Comparison of ENCODE assay signal across 11 cellular contexts in genomic region chr2:33785201-33786106, GRCh38.
DNase-seq lines count a peak whose midpoint lies in the region; ATAC-seq lines count a peak whose summit lies in the region.
"Had no signal": no experiment of that assay in that cellular context is flagged by ENCODE, and none has a peak within 500 bp of the region (broad histone marks: within the 10 kb centered on the region; RNA-seq: fewer than 3 reads in every experiment).

No MANE protein-coding gene starts in this region.

- DNase-seq in pons (ENCODE audit: low spot score), result peak; percentile 44
- no peak for DNase-seq in NCI-H774 (lab: John Stamatoyannopoulos, UW)
- no peak for DNase-seq in stimulated activated CD4-positive, alpha-beta T cell treated with anti-CD3 and anti-CD28 coated beads, Interleukin-2, amount 100 ng/mL, for 24 hours
- DNase-seq in mesenteric fat pad (ENCODE audit: low spot score), result no peak
- DNase-seq in activated CD4-positive, CD25-positive, alpha-beta regulatory T cell treated with anti-CD3 and anti-CD28 coated beads, Interleukin-2, amount 50 U/mL, for 72 hours, result no peak
- DNase-seq: activated CD4-positive, alpha-beta memory T cell treated with anti-CD3 and anti-CD28 coated beads, Interleukin-2, amount 10 ng/mL, durations not matched to agents 7 days and 5 days; caudate nucleus; DMS79 treated with DMSO at 0.1 percent for 48 hours had no signal

- ATAC-seq in GM18907 (IDR thresholded peaks at IDR 0.05; ENCODE audit: unreplicated experiment), result peak; percentile 93
- ATAC-seq in HG02642 (IDR thresholded peaks at IDR 0.05; ENCODE audit: poor library complexity, unreplicated experiment), result peak; percentile 90
- ATAC-seq in HG03565 (IDR thresholded peaks at IDR 0.05; ENCODE audit: unreplicated experiment), result peak; percentile 97
